In the genomic region with DNA sequence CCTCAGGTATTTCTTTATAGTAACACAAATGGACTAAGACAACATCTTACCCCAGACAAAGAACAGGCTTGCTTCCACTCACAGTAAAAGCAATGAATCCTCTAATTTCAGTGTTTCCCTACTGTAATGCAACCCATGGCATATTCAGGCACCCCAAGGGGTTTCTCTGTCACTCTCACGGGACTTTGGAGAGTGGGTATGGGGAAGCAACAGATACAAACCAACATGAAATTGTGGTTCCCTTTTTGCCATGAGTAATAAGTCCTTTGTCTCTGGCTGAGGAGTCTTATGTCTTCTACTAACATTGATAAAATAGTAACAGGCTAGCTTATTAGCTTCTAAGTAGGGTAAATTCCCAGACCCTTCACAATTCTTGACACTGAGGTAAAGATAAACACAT, we compare ENCODE assay signal across 20 cellular contexts. TPM values are rescaled to one million over a fixed set of nuclear protein-coding genes. Genes with fewer than 3 reads are reported as not detected.
DNase-seq lines count a peak whose midpoint lies in the region; ATAC-seq and TF ChIP-seq lines count a peak whose summit lies in the region.
"Had no signal": no experiment of that assay in that cellular context is flagged by ENCODE, and none has a peak within 500 bp of the region (broad histone marks: within the 10 kb centered on the region; RNA-seq: fewer than 3 reads in every experiment).

No MANE protein-coding gene starts in this region.

- H3K36me3 ChIP-seq in mucosa of descending colon (ENCODE audit: low read depth) (no peaks in the 10 kb centered on the region), uterus (no peaks in the 10 kb centered on the region)
- H3K36me3 ChIP-seq: vagina had no signal

- no peak overlapping the region for H3K27ac ChIP-seq in uterus
- H3K27ac ChIP-seq: psoas muscle, vagina had no signal

- H3K27me3 Mint-ChIP-seq in T-helper 17 cell: no peaks in the 10 kb centered on the region

- no peaks in the 10 kb centered on the region for H3K36me3 Mint-ChIP-seq in T-helper 17 cell (ENCODE audit: low read depth)
- H3K36me3 Mint-ChIP-seq: WTC11 had no signal

- ATAC-seq in T-helper 17 cell (no peak), mucosa of descending colon (peak; percentile 34), HG02870 (IDR thresholded peaks at IDR 0.05; ENCODE audit: unreplicated experiment) (no peak)
- ATAC-seq: Panc1, psoas muscle had no signal

- H3K4me3 ChIP-seq in mucosa of descending colon (no peak overlapping the region), uterus (no peak overlapping the region)
- H3K4me3 ChIP-seq: psoas muscle, vagina had no signal

- H3K9me3 ChIP-seq in T-helper 17 cell (ENCODE audit: control insufficient read depth, low read length, poor library complexity, severe bottlenecking): no peaks in the 10 kb centered on the region
- no peaks in the 10 kb centered on the region for H3K9me3 ChIP-seq in mucosa of descending colon
- H3K9me3 ChIP-seq in uterus: no peaks in the 10 kb centered on the region
- H3K9me3 ChIP-seq: psoas muscle, vagina had no signal

- in situ Hi-C loops in G401 (cut with HindIII; ENCODE audit: low sequenced_read_pairs): no loop called here

- DNase-seq in AML-193 (lab: John Stamatoyannopoulos, UW) (peak; percentile 57 to 80), GF-D8 (lab: John Stamatoyannopoulos, UW) (peak; percentile 63), T-helper 17 cell (no peak), mucosa of descending colon (no peak), DMS 273 (lab: John Stamatoyannopoulos, UW; ENCODE audit: unreplicated experiment) (no peak), G401 (ENCODE audit: low spot score) (no peak), uterus (no peak)
- DNase-seq: activated gamma-delta T cell treated with Interleukin-2 at 50 U/mL for 16 hours; foreskin melanocyte; H7; NCI-H2081 treated with DMSO at 0.1 percent for 48 hours; NCI-H524; psoas muscle; stimulated activated naive CD4-positive, alpha-beta T cell treated with Interleukin-2 at 50 U/mL for 16 hours had no signal

- no peak for TF ChIP-seq POLR2A in uterus (IDR thresholded peaks at IDR 0.05)

- no peaks in the 10 kb centered on the region for H3K27me3 ChIP-seq in uterus
- H3K27me3 ChIP-seq: vagina had no signal

- TF ChIP-seq CTCF in mucosa of descending colon (IDR thresholded peaks at IDR 0.05): no peak
- no peak for TF ChIP-seq CTCF in uterus (IDR thresholded peaks at IDR 0.05)

- H3K4me1 ChIP-seq in mucosa of descending colon (ENCODE audit: low read depth): no peaks in the 10 kb centered on the region
- H3K4me1 ChIP-seq in uterus: no peaks in the 10 kb centered on the region
- H3K4me1 ChIP-seq: psoas muscle, vagina had no signal

- peak overlapping the region; percentile 24 for H3K27ac Mint-ChIP-seq in T-helper 17 cell
- H3K27ac Mint-ChIP-seq: nephron, WTC11 had no signal

- H3K4me1 Mint-ChIP-seq in T-helper 17 cell: peaks cover 22% of the 10 kb centered on the region
- H3K4me1 Mint-ChIP-seq: nephron had no signal

- no peak overlapping the region for H3K4me3 Mint-ChIP-seq in T-helper 17 cell
- H3K4me3 Mint-ChIP-seq: nephron, WTC11 had no signal

- intact Hi-C loops in mucosa of descending colon (cut with DNase I, micrococcal nuclease): no loop called here
- intact Hi-C loops in uterus (cut with DNase I; ENCODE audit: low total_unique reads): no loop called here

RNA-seq across cellular contexts. Expression of gene AOAH, which starts 51.4 kb away (rescaled TPM):
- total RNA-seq in T-helper 17 cell: 1 to 10 TPM; 2.6 to 7.0 TPM
- total RNA-seq in mucosa of descending colon: 10 to 100 TPM; 15.7 to 36.1 (median 28.8) TPM
- total RNA-seq in G401 (2014; rRNA removed; shearing (Covaris generic)): 3.2 and 5.2 TPM in 2 replicates
- 10 to 100 TPM in 2 of 4 donors, 1 to 10 TPM in 2; 5.5 to 60.9 (median 8.6) TPM for total RNA-seq in uterus
- total RNA-seq: HT-29 had no signal

Comparison
In these comparisons a context has a peak if more than half of its experiments do, and no peak if none do; other contexts are left out.
1. DNase-seq: peak in AML-193 (2 of 2) and GF-D8 (single experiment); none in T-helper 17 cell (0 of 3), mucosa of descending colon (0 of 3), DMS 273 (single experiment), G401 (single experiment) and uterus (0 of 2).